Comparison of ENCODE assay signal across 12 cellular contexts in the genomic region with DNA sequence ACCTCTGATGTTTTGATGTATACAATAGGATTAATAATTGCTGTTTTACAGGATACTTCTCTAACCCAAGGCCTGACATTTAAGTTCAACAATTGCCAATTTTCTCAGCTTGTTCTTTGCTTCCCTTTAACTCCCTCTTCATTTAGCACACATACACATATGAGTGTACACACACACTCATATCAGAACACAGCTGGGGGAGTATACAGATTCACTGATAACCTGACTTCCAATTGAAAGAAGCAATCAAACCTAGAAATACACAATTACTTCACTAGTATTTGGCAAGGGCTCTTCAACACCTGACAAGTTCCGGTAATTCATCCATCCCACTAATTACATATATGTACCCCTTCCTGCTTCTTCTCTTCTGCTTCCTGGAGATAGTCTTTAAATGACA. TPM values are rescaled to one million over a fixed set of nuclear protein-coding genes. Genes with fewer than 3 reads are reported as not detected.
DNase-seq lines count a peak whose midpoint lies in the region; ATAC-seq, FAIRE-seq and TF ChIP-seq lines count a peak whose summit lies in the region.
"Had no signal": no experiment of that assay in that cellular context is flagged by ENCODE, and none has a peak within 500 bp of the region (broad histone marks: within the 10 kb centered on the region; RNA-seq: fewer than 3 reads in every experiment).

No MANE protein-coding gene starts in this region.

- ATAC-seq in GM18868 (IDR thresholded peaks at IDR 0.05; ENCODE audit: unreplicated experiment) (peak; percentile 23), HG03521 (IDR thresholded peaks at IDR 0.05; ENCODE audit: unreplicated experiment) (peak; percentile 14)

- no peak for DNase-seq in CD4-positive, alpha-beta memory T cell
- DNase-seq in astrocyte (ENCODE audit: low read depth) (no peak), nucleus accumbens (lab: John Stamatoyannopoulos, UW) (no peak), GF-D8 (lab: John Stamatoyannopoulos, UW) (no peak), GOT3 (lab: John Stamatoyannopoulos, UW) (no peak)
- DNase-seq in activated CD4-positive, alpha-beta T cell treated with anti-CD3 and anti-CD28 coated beads, Interleukin-2, amount 50 U/mL, for 4 hours = no peak
- DNase-seq: NCI-H146, NCI-H748 treated with DMSO at 0.1 percent for 48 hours, SW 1271 had no signal

- POLR2A ChIA-PET in CD4-positive, alpha-beta memory T cell (lab: Charles Lee; ENCODE audit: partially characterized antibody) = interaction anchor here (1.2 to 7.1 kb wide), 3 partner anchors 9 to 81 kb away, joined by 3 to 183 read pairs (median 30); partner anchors contain the start of gene UST

- H3K4me3 Mint-ChIP-seq in CD4-positive, alpha-beta memory T cell = peak overlapping the region; percentile 26 to 81 (median 60)
- no peak overlapping the region for H3K4me3 Mint-ChIP-seq in astrocyte (ENCODE audit: unreplicated experiment)

- peak overlapping the region in 1 of 2 donors; percentile 10 for H3K4me3 ChIP-seq in CD4-positive, alpha-beta memory T cell (ENCODE audit: low read length in 2 of 2)
- no peak overlapping the region for H3K4me3 ChIP-seq in astrocyte (ENCODE audit: insufficient read depth, low read depth, low read length)

- no peaks in the 10 kb centered on the region for H3K9me3 Mint-ChIP-seq in CD4-positive, alpha-beta memory T cell
- no peaks in the 10 kb centered on the region for H3K9me3 Mint-ChIP-seq in astrocyte (ENCODE audit: unreplicated experiment)

- peaks cover 58% of the 10 kb centered on the region for H3K4me1 ChIP-seq in CD4-positive, alpha-beta memory T cell (ENCODE audit: insufficient read depth, low read length)
- H3K4me1 ChIP-seq in astrocyte (ENCODE audit: insufficient read depth, low read length) = peaks cover 22% of the 10 kb centered on the region

- intact Hi-C loops in CD4-positive, alpha-beta memory T cell (cut with micrococcal nuclease) = no loop called here

- H3K9ac ChIP-seq in astrocyte (ENCODE audit: low read length) = no peak overlapping the region

- no peak overlapping the region for H3K4me2 ChIP-seq in astrocyte (ENCODE audit: low read length)

- H3K36me3 Mint-ChIP-seq in CD4-positive, alpha-beta memory T cell = peaks cover 0 to 3% of the 10 kb centered on the region in 2 donors
- no peaks in the 10 kb centered on the region for H3K36me3 Mint-ChIP-seq in astrocyte (ENCODE audit: low read depth, unreplicated experiment)

- H3K27ac ChIP-seq in CD4-positive, alpha-beta memory T cell (ENCODE audit: low read depth, low read length) = peak overlapping the region; percentile 9
- H3K27ac ChIP-seq in astrocyte (ENCODE audit: low read depth, low read length) = no peak overlapping the region

- H3K79me2 ChIP-seq in astrocyte (ENCODE audit: insufficient read depth, low read length) = peaks cover 31% of the 10 kb centered on the region

- CTCF ChIA-PET in CD4-positive, alpha-beta memory T cell (lab: Charles Lee; ENCODE audit: partially characterized antibody) = interaction anchor here (0.9 to 3.5 kb wide), 3 partner anchors 10 to 189 kb away, joined by 3 to 24 read pairs (median 9); partner anchors contain the start of gene UST

- TF ChIP-seq CTCF in astrocyte (IDR thresholded peaks at IDR 0.05; ENCODE audit: insufficient read depth, low read depth, low read length) = no peak

- no peaks in the 10 kb centered on the region for H3K9me3 ChIP-seq in CD4-positive, alpha-beta memory T cell (ENCODE audit: control insufficient read depth in 1 of 2, low read length in 2 of 2)
- no peaks in the 10 kb centered on the region for H3K9me3 ChIP-seq in astrocyte (ENCODE audit: insufficient read depth, low read depth, low read length)

- peaks cover 17% of the 10 kb centered on the region for H4K20me1 ChIP-seq in astrocyte (ENCODE audit: insufficient read depth, low read length)

- H3K27me3 Mint-ChIP-seq in CD4-positive, alpha-beta memory T cell = no peaks in the 10 kb centered on the region
- no peaks in the 10 kb centered on the region for H3K27me3 Mint-ChIP-seq in astrocyte (ENCODE audit: low read depth, unreplicated experiment)

- no peaks in the 10 kb centered on the region for H3K27me3 ChIP-seq in CD4-positive, alpha-beta memory T cell (ENCODE audit: insufficient read depth, low read length)
- H3K27me3 ChIP-seq in astrocyte (ENCODE audit: insufficient read depth, low read length) = no peaks in the 10 kb centered on the region

- no peak for FAIRE-seq in astrocyte (lab: Jason Lieb, UNC)
- FAIRE-seq: islet of Langerhans had no signal

- no peak overlapping the region for H2AFZ ChIP-seq in astrocyte (ENCODE audit: low read depth, low read length)

- peaks cover 54 to 69% (median 63%) of the 10 kb centered on the region in 4 donors for H3K4me1 Mint-ChIP-seq in CD4-positive, alpha-beta memory T cell
- H3K4me1 Mint-ChIP-seq in astrocyte (ENCODE audit: low read depth, unreplicated experiment) = peaks cover 36% of the 10 kb centered on the region

- peak overlapping the region; percentile 66 to 93 (median 77) for H3K27ac Mint-ChIP-seq in CD4-positive, alpha-beta memory T cell
- H3K27ac Mint-ChIP-seq in astrocyte (ENCODE audit: unreplicated experiment) = peak overlapping the region; percentile 68

- no peaks in the 10 kb centered on the region for H3K36me3 ChIP-seq in CD4-positive, alpha-beta memory T cell (ENCODE audit: insufficient read depth, low read length)
- H3K36me3 ChIP-seq in astrocyte (ENCODE audit: insufficient read depth, low read length) = no peaks in the 10 kb centered on the region

RNA-seq across cellular contexts. Expression of gene UST, which starts 11.1 kb away (rescaled TPM):
- total RNA-seq in CD4-positive, alpha-beta memory T cell = 1 to 10 TPM; 7.0 to 7.6 TPM
- 1 to 10 TPM; 2.2 to 3.2 TPM for polyA plus RNA-seq in CD4-positive, alpha-beta memory T cell
- 15.3 and 18.0 TPM in 2 replicates for total RNA-seq in astrocyte
